ENCODE assay signal across 14 cellular contexts in the genomic region with DNA sequence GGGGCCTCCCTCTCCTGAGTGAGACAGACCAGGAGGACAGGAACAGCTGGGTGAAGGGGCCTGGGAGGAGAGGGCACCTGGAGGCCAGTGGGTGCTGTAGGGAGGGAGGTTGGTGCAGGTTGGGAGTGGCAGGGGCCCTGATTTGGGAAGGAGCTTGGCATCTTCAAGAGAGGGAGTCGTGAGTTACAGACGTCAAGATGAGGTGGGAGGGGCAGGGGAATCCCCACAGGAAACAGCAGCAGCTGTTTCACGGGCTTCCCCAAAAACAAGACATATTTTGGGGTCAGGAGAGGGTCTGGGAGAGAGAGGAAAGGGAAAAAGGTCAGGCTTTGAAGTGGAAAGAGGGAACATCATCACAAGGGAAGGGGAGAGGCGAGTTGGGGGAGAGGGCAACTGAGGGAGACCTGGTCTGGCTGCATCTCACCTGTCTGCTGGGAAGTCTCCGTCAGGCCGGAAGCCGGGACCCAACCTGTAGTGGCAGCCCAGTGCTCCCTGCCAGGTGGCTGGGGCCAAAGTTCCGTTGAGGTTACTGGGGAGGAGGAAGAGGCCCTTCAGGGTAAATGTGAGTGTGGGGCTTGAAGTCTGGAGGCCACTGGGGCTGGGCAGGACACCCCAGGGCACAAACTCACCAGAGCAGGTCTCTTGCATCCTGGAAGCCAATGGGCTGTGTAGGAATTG. TPM values are rescaled to one million over a fixed set of nuclear protein-coding genes. Genes with fewer than 3 reads are reported as not detected.
DNase-seq lines count a peak whose midpoint lies in the region; ATAC-seq and TF ChIP-seq lines count a peak whose summit lies in the region.
"Had no signal": no experiment of that assay in that cellular context is flagged by ENCODE, and none has a peak within 500 bp of the region (broad histone marks: within the 10 kb centered on the region; RNA-seq: fewer than 3 reads in every experiment).

No MANE protein-coding gene starts in this region.

- POLR2A ChIA-PET in CD8-positive, alpha-beta T cell (lab: Charles Lee), result interaction anchor here (1.1 kb wide), 1 partner anchor 15 kb away, joined by 3 read pairs; no protein-coding TSS in a partner anchor
- POLR2A ChIA-PET in SK-N-SH (lab: Yijun Ruan, JAX), result no interaction called here

- peak in 1 of 7 experiments; percentile 36 for DNase-seq in CD8-positive, alpha-beta T cell
- DNase-seq in GM20000 (ENCODE audit: low spot score) (peak; percentile 46), memory B cell (ENCODE audit: low spot score in 2 of 2) (peak; percentile 22 to 37), SK-N-SH (no peak), NCI-H2029 (lab: John Stamatoyannopoulos, UW) (no peak), NCI-H128 (lab: John Stamatoyannopoulos, UW; ENCODE audit: unreplicated experiment) (no peak)
- DNase-seq in activated T-cell treated with anti-CD3 and anti-CD28 coated beads, Interleukin-2, amount 50 U/mL, for 72 hours, result peak; percentile 25 to 26
- DNase-seq: activated CD4-positive, CD25-positive, alpha-beta regulatory T cell treated with anti-CD3 and anti-CD28 coated beads, Interleukin-2, amount 50 U/mL, for 72 hours; GDM1; GOT3; NCI-H1048; NCI-H345 had no signal

- TF ChIP-seq CTCF in CD8-positive, alpha-beta T cell (IDR thresholded peaks at IDR 0.05), result no peak
- no peak for TF ChIP-seq CTCF in GM20000 (IDR thresholded peaks at IDR 0.05; ENCODE audit: extremely low read depth, missing control alignments)
- TF ChIP-seq CTCF in SK-N-SH (IDR thresholded peaks at IDR 0.05), result no peak

- no peaks in the 10 kb centered on the region for H3K36me3 ChIP-seq in CD8-positive, alpha-beta T cell (ENCODE audit: insufficient read depth, low read length)
- no peaks in the 10 kb centered on the region for H3K36me3 ChIP-seq in SK-N-SH (replicated peaks in 1 of 2; ENCODE audit: control insufficient read depth in 1 of 2, insufficient read depth in 2 of 2, low read length in 1 of 2)
- H3K36me3 ChIP-seq: prostate gland, vagina had no signal

- no peaks in the 10 kb centered on the region for H3K27me3 Mint-ChIP-seq in CD8-positive, alpha-beta T cell (ENCODE audit: low read depth)
- H3K27me3 Mint-ChIP-seq in activated T-cell treated with anti-CD3 and anti-CD28 coated beads, Interleukin-2, amount 50 U/mL, for 72 hours (ENCODE audit: low read depth), result no peaks in the 10 kb centered on the region
- no peaks in the 10 kb centered on the region for H3K27me3 Mint-ChIP-seq in memory B cell

- CTCF ChIA-PET in CD8-positive, alpha-beta T cell (lab: Charles Lee), result interaction anchor here (0.6 to 1.1 kb wide), 2 partner anchors 15 to 56 kb away, joined by 3 read pairs; no protein-coding TSS in a partner anchor
- CTCF ChIA-PET in SK-N-SH (lab: Yijun Ruan, JAX), result interaction anchor here (1.0 to 1.2 kb wide), 2 partner anchors 40 to 65 kb away, joined by 3 to 4 read pairs; partner anchors contain the start of gene ARL2

- peaks cover 3% of the 10 kb centered on the region for H3F3A ChIP-seq in SK-N-SH (replicated peaks; ENCODE audit: insufficient read depth)

- H3K27ac ChIP-seq in CD8-positive, alpha-beta T cell (ENCODE audit: low read depth, low read length), result no peak overlapping the region
- no peak overlapping the region for H3K27ac ChIP-seq in SK-N-SH (ENCODE audit: low read depth in 2 of 2, low read length in 1 of 2)
- H3K27ac ChIP-seq: prostate gland, vagina had no signal

- intact Hi-C loops in CD8-positive, alpha-beta T cell (cut with DNase I, micrococcal nuclease), result no loop called here

- H3K27me3 ChIP-seq in CD8-positive, alpha-beta T cell (ENCODE audit: insufficient read depth, low read length), result no peaks in the 10 kb centered on the region
- no peaks in the 10 kb centered on the region for H3K27me3 ChIP-seq in SK-N-SH (ENCODE audit: insufficient read depth)
- H3K27me3 ChIP-seq: vagina had no signal

- peak; percentile 68 for ATAC-seq in CD8-positive, alpha-beta T cell
- peak; percentile 47 to 52 for ATAC-seq in activated T-cell treated with anti-CD3 and anti-CD28 coated beads, Interleukin-2, amount 50 U/mL, for 72 hours (replicated peaks in 1 of 2)
- peak; percentile 82 for ATAC-seq in memory B cell (ENCODE audit: low read depth)

- WGBS in SK-N-SH (ENCODE audit: low lambda C conversion rate), result 65% methylated on average over 8 of the region's 8 CpGs

- no peaks in the 10 kb centered on the region for H3K9me3 ChIP-seq in CD8-positive, alpha-beta T cell (ENCODE audit: low read length)
- H3K9me3 ChIP-seq in SK-N-SH, result no peaks in the 10 kb centered on the region
- H3K9me3 ChIP-seq: prostate gland, vagina had no signal

- no peaks in the 10 kb centered on the region for H4K20me1 ChIP-seq in SK-N-SH (ENCODE audit: insufficient read depth)

- H3K4me1 Mint-ChIP-seq in CD8-positive, alpha-beta T cell (ENCODE audit: low read depth), result peaks cover 11% of the 10 kb centered on the region
- peaks cover 19% of the 10 kb centered on the region for H3K4me1 Mint-ChIP-seq in activated T-cell treated with anti-CD3 and anti-CD28 coated beads, Interleukin-2, amount 50 U/mL, for 72 hours (ENCODE audit: low read depth)
- H3K4me1 Mint-ChIP-seq in memory B cell, result peaks cover 13% of the 10 kb centered on the region

- TF ChIP-seq RAD21 in SK-N-SH (IDR thresholded peaks at IDR 0.05; ENCODE audit: low read length), result no peak

- H3K4me3 ChIP-seq in CD8-positive, alpha-beta T cell (ENCODE audit: low read depth, low read length), result no peak overlapping the region
- no peak overlapping the region for H3K4me3 ChIP-seq in SK-N-SH (ENCODE audit: low read depth in 2 of 2, low read length in 1 of 2)
- H3K4me3 ChIP-seq: prostate gland, vagina had no signal

- peak overlapping the region; percentile 57 for H3K4me3 Mint-ChIP-seq in CD8-positive, alpha-beta T cell
- peak overlapping the region; percentile 60 to 77 for H3K4me3 Mint-ChIP-seq in activated T-cell treated with anti-CD3 and anti-CD28 coated beads, Interleukin-2, amount 50 U/mL, for 72 hours
- H3K4me3 Mint-ChIP-seq in memory B cell, result peak overlapping the region; percentile 57

- TF ChIP-seq EP300 in SK-N-SH (IDR thresholded peaks at IDR 0.05; ENCODE audit: borderline replicate concordance in 1 of 2, low read depth in 1 of 2, low read length in 1 of 2), result no peak

- H3K79me2 ChIP-seq in SK-N-SH (ENCODE audit: insufficient read depth), result no peaks in the 10 kb centered on the region

- H3K9me2 ChIP-seq in SK-N-SH, result no peaks in the 10 kb centered on the region

- no peaks in the 10 kb centered on the region for H3K9me3 Mint-ChIP-seq in CD8-positive, alpha-beta T cell
- no peaks in the 10 kb centered on the region for H3K9me3 Mint-ChIP-seq in activated T-cell treated with anti-CD3 and anti-CD28 coated beads, Interleukin-2, amount 50 U/mL, for 72 hours
- H3K9me3 Mint-ChIP-seq in memory B cell, result no peaks in the 10 kb centered on the region

- no peak overlapping the region for H3K4me2 ChIP-seq in SK-N-SH

- H3K4me1 ChIP-seq in CD8-positive, alpha-beta T cell (ENCODE audit: insufficient read depth, low read length), result peaks cover 14% of the 10 kb centered on the region
- H3K4me1 ChIP-seq in SK-N-SH (ENCODE audit: control insufficient read depth in 1 of 2, insufficient read depth in 2 of 2, low read depth in 1 of 2, low read length in 1 of 2), result no peaks in the 10 kb centered on the region
- H3K4me1 ChIP-seq: prostate gland, vagina had no signal

- peak overlapping the region; percentile 69 for H3K27ac Mint-ChIP-seq in CD8-positive, alpha-beta T cell
- peak overlapping the region; percentile 47 for H3K27ac Mint-ChIP-seq in activated T-cell treated with anti-CD3 and anti-CD28 coated beads, Interleukin-2, amount 50 U/mL, for 72 hours
- peak overlapping the region; percentile 79 for H3K27ac Mint-ChIP-seq in memory B cell

- H3K36me3 Mint-ChIP-seq in CD8-positive, alpha-beta T cell, result no peaks in the 10 kb centered on the region
- H3K36me3 Mint-ChIP-seq in activated T-cell treated with anti-CD3 and anti-CD28 coated beads, Interleukin-2, amount 50 U/mL, for 72 hours (ENCODE audit: insufficient read depth in 2 of 2), result no peaks in the 10 kb centered on the region
- H3K36me3 Mint-ChIP-seq in memory B cell, result no peaks in the 10 kb centered on the region

- H3K9ac ChIP-seq in SK-N-SH, result no peak overlapping the region

- no peak overlapping the region for H2AFZ ChIP-seq in SK-N-SH (ENCODE audit: low read depth)

TF ChIP-seq in SK-N-SH, 30 proteins besides CTCF, POLR2A, EP300 and RAD21 (continues in another document):
- TF ChIP-seq MXI1 (IDR thresholded peaks at IDR 0.05; ENCODE audit: low read depth, low read length), result no peak
- no peak for TF ChIP-seq CHD2 (IDR thresholded peaks at IDR 0.05; ENCODE audit: low read length, partially characterized antibody)
- TF ChIP-seq SIN3A (IDR thresholded peaks at IDR 0.05; ENCODE audit: borderline replicate concordance, low read depth, low read length), result no peak
- TF ChIP-seq POLR2AphosphoS5 (IDR thresholded peaks at IDR 0.05; ENCODE audit: low read depth, low read length), result no peak

RNA-seq across cellular contexts. Expression of gene NAALADL1, which starts 4.4 kb away (rescaled TPM):
- 1 to 10 TPM; 5.4 to 6.1 TPM for total RNA-seq in CD8-positive, alpha-beta T cell
- total RNA-seq in activated T-cell treated with anti-CD3 and anti-CD28 coated beads, Interleukin-2, amount 50 U/mL, for 72 hours, result 10 to 100 TPM; 25.0 to 31.6 TPM
- polyA plus RNA-seq in SK-N-SH (2012; rRNA removed), result not detected in 2 replicates
- polyA plus RNA-seq in SK-N-SH (2012; cell fraction: cytosol; rRNA removed), result not detected in 2 replicates
- 0.02 and 0.04 TPM in 2 replicates for polyA plus RNA-seq in SK-N-SH (2012; cell fraction: nucleus; rRNA removed)

RNA-seq across cellular contexts. Expression of gene SAC3D1, which starts 13.0 kb away (rescaled TPM):
- total RNA-seq in CD8-positive, alpha-beta T cell, result under 1 TPM; 0.57 to 0.94 TPM
- 10 to 100 TPM; 18.1 to 21.6 TPM for total RNA-seq in activated T-cell treated with anti-CD3 and anti-CD28 coated beads, Interleukin-2, amount 50 U/mL, for 72 hours
- polyA plus RNA-seq in SK-N-SH (2012; rRNA removed), result 13.1 and 22.5 TPM in 2 replicates
- polyA plus RNA-seq in SK-N-SH (2012; cell fraction: cytosol; rRNA removed), result 12.8 and 17.6 TPM in 2 replicates
- 14.0 and 30.2 TPM in 2 replicates for polyA plus RNA-seq in SK-N-SH (2012; cell fraction: nucleus; rRNA removed)

RNA-seq across cellular contexts. Expression of gene SNX15, which starts 26.7 kb away (rescaled TPM):
- total RNA-seq in CD8-positive, alpha-beta T cell, result 10 to 100 TPM; 10.4 to 14.0 TPM
- 10 to 100 TPM; 31.5 to 38.7 TPM for total RNA-seq in activated T-cell treated with anti-CD3 and anti-CD28 coated beads, Interleukin-2, amount 50 U/mL, for 72 hours
- 9.0 and 17.2 TPM in 2 replicates for polyA plus RNA-seq in SK-N-SH (2012; rRNA removed)
- polyA plus RNA-seq in SK-N-SH (2012; cell fraction: cytosol; rRNA removed), result 9.4 and 11.4 TPM in 2 replicates
- polyA plus RNA-seq in SK-N-SH (2012; cell fraction: nucleus; rRNA removed), result 13.5 and 15.0 TPM in 2 replicates

RNA-seq across cellular contexts. Expression of gene CDCA5, which starts 29.9 kb away (rescaled TPM):
- 1 to 10 TPM in 1 of 2 experiments, under 1 TPM in 1; 0.76 to 1.2 TPM for total RNA-seq in CD8-positive, alpha-beta T cell
- total RNA-seq in activated T-cell treated with anti-CD3 and anti-CD28 coated beads, Interleukin-2, amount 50 U/mL, for 72 hours, result 100 to 1,000 TPM; 139 to 174 TPM
- polyA plus RNA-seq in SK-N-SH (2012; rRNA removed), result 13.1 and 16.3 TPM in 2 replicates
- 11.4 and 12.7 TPM in 2 replicates for polyA plus RNA-seq in SK-N-SH (2012; cell fraction: cytosol; rRNA removed)
- 19.1 and 21.6 TPM in 2 replicates for polyA plus RNA-seq in SK-N-SH (2012; cell fraction: nucleus; rRNA removed)

RNA-seq across cellular contexts. Expression of gene ZFPL1, which starts 30.1 kb away (rescaled TPM):
- 10 to 100 TPM; 52.3 to 52.6 TPM for total RNA-seq in CD8-positive, alpha-beta T cell
- total RNA-seq in activated T-cell treated with anti-CD3 and anti-CD28 coated beads, Interleukin-2, amount 50 U/mL, for 72 hours, result 10 to 100 TPM; 44.2 to 46.5 TPM
- 55.7 and 75.9 TPM in 2 replicates for polyA plus RNA-seq in SK-N-SH (2012; rRNA removed)
- polyA plus RNA-seq in SK-N-SH (2012; cell fraction: cytosol; rRNA removed), result 29.4 and 37.0 TPM in 2 replicates
- 101 and 124 TPM in 2 replicates for polyA plus RNA-seq in SK-N-SH (2012; cell fraction: nucleus; rRNA removed)

Comparison
In these comparisons a context has a peak if more than half of its experiments do, and no peak if none do; other contexts are left out.
1. DNase-seq: peak in GM20000 (single experiment), activated T-cell treated with anti-CD3 and anti-CD28 coated beads, Interleukin-2, amount 50 U/mL, for 72 hours (2 of 2) and memory B cell (2 of 2); none in SK-N-SH (single experiment), NCI-H2029 (single experiment) and NCI-H128 (single experiment).
2. RNA of gene SAC3D1, which starts 13.0 kb away (total RNA-seq): 18.1 to 21.6 TPM in activated T-cell treated with anti-CD3 and anti-CD28 coated beads, Interleukin-2, amount 50 U/mL, for 72 hours; 0.57 to 0.94 TPM in CD8-positive, alpha-beta T cell; every median in the first group is over 4 times any median in the second.
3. Peak in every context shown above with its lines, with median percentiles within 50 percentile points of each other: ATAC-seq, H3K27ac Mint-ChIP-seq and H3K4me3 Mint-ChIP-seq.